1 cellular context compared by ENCODE assay signal in genomic region chr9:108093773-108094675, GRCh38.
TF ChIP-seq lines count a peak whose summit lies in the region.

No MANE protein-coding gene starts in this region.

TF ChIP-seq in K562, 482 proteins besides CTCF, POLR2A, EP300 and RAD21 (continued from another document and continues in another):
- peak; percentile 44; the same call in 1 of the 2 replicates for TF ChIP-seq CHD2 (IDR thresholded peaks at IDR 0.05; ENCODE audit: low read depth, low read length)
- TF ChIP-seq ETV6 (IDR thresholded peaks at IDR 0.05; ENCODE audit: borderline replicate concordance in 1 of 2, low read depth in 2 of 2, low read length in 1 of 2) = peak in 1 of 2 experiments; percentile 78; a peak in 1 of 4 replicates
- no peak for TF ChIP-seq ETV6 (CRISPR knock-in tag; IDR thresholded peaks at IDR 0.05; ENCODE audit: borderline replicate concordance)
- no peak for TF ChIP-seq ZNF695 (CRISPR knock-in tag; IDR thresholded peaks at IDR 0.05)
- TF ChIP-seq SRSF7 (optimal IDR thresholded peaks at IDR 0.05; ENCODE audit: low read depth, low read length) = no peak
- peak; percentile 13 for TF ChIP-seq PHF20 (IDR thresholded peaks at IDR 0.05; ENCODE audit: partially characterized antibody)
- peak; percentile 68; the same call in 1 of the 2 replicates for TF ChIP-seq GTF2E2 (tag; IDR thresholded peaks at IDR 0.05)
- TF ChIP-seq MCM5 (IDR thresholded peaks at IDR 0.05; ENCODE audit: low read depth) = no peak
- peak; percentile 75 for TF ChIP-seq MITF (IDR thresholded peaks at IDR 0.05)
- TF ChIP-seq NFE2 (IDR thresholded peaks at IDR 0.05; ENCODE audit: low read depth) = peak; percentile 95
- peak; percentile 92; the same call in 1 of the 2 replicates for TF ChIP-seq HEY1 (CRISPR knock-in tag; IDR thresholded peaks at IDR 0.05; ENCODE audit: borderline replicate concordance)
- TF ChIP-seq E2F5 (CRISPR knock-in tag; IDR thresholded peaks at IDR 0.05) = no peak
- no peak for TF ChIP-seq CBX5 (IDR thresholded peaks at IDR 0.05; ENCODE audit: borderline replicate concordance, low read depth)
- TF ChIP-seq ZNF212 (CRISPR knock-in tag; IDR thresholded peaks at IDR 0.05) = no peak
- no peak for TF ChIP-seq ZBTB33 (CRISPR knock-in tag; IDR thresholded peaks at IDR 0.05)
- no peak; the same call in 1 of the 2 replicates for TF ChIP-seq EZH2 (IDR thresholded peaks at IDR 0.05; ENCODE audit: borderline replicate concordance, low read depth, low read length)
- peak; percentile 63 to 85; a peak in 3 of 4 replicates for TF ChIP-seq TEAD1 (CRISPR knock-in tag; IDR thresholded peaks at IDR 0.05)
- no peak for TF ChIP-seq PRPF4 (IDR thresholded peaks at IDR 0.05; ENCODE audit: insufficient read depth, low read depth, low read length, poor library complexity, severe bottlenecking)
- TF ChIP-seq STAG1 (CRISPR knock-in tag; IDR thresholded peaks at IDR 0.05; ENCODE audit: borderline replicate concordance) = no peak
- TF ChIP-seq OTX1 (CRISPR knock-in tag; IDR thresholded peaks at IDR 0.05) = peak; percentile 69; the same call in 1 of the 2 replicates
- peak; percentile 63 to 84; a peak in 3 of 4 replicates for TF ChIP-seq MAZ (CRISPR knock-in tag; conservative IDR thresholded peaks at IDR 0.05 in 1 of 2, IDR thresholded peaks at IDR 0.05 in 1 of 2)
- TF ChIP-seq HBP1 (CRISPR knock-in tag; IDR thresholded peaks at IDR 0.05) = peak; percentile 86; the same call in 1 of the 2 replicates
- TF ChIP-seq MYC (IDR thresholded peaks at IDR 0.05; ENCODE audit: low read depth, low read length) = peak; percentile 77
- TF ChIP-seq MYC (CRISPR knock-in tag; IDR thresholded peaks at IDR 0.05; ENCODE audit: borderline replicate concordance, low read depth) = no peak
- TF ChIP-seq DPF2 (IDR thresholded peaks at IDR 0.05) = peak; percentile 100
- peak; percentile 82 to 98; a peak in 3 of 4 replicates for TF ChIP-seq RCOR1 (IDR thresholded peaks at IDR 0.05; ENCODE audit: borderline replicate concordance in 1 of 2, low read depth in 2 of 2, low read length in 2 of 2)
- TF ChIP-seq ZNF347 (CRISPR knock-in tag; IDR thresholded peaks at IDR 0.05; ENCODE audit: low read depth) = no peak
- no peak for TF ChIP-seq NUFIP1 (IDR thresholded peaks at IDR 0.05; ENCODE audit: partially characterized antibody)
- peak; percentile 90 for TF ChIP-seq MYNN (IDR thresholded peaks at IDR 0.05)
- no peak for TF ChIP-seq MYNN (CRISPR knock-in tag; IDR thresholded peaks at IDR 0.05)
- TF ChIP-seq ZBTB17 (CRISPR knock-in tag; IDR thresholded peaks at IDR 0.05) = peak; percentile 79
- TF ChIP-seq IRF1 (CRISPR knock-in tag; IDR thresholded peaks at IDR 0.05; ENCODE audit: borderline replicate concordance) = no peak
- TF ChIP-seq ID3 (CRISPR knock-in tag; IDR thresholded peaks at IDR 0.05) = no peak
- peak; percentile 81 for TF ChIP-seq ID3 (tag; IDR thresholded peaks at IDR 0.05)
- TF ChIP-seq ZBTB49 (CRISPR knock-in tag; IDR thresholded peaks at IDR 0.05; ENCODE audit: borderline replicate concordance) = no peak
- TF ChIP-seq ZNF717 (CRISPR knock-in tag; IDR thresholded peaks at IDR 0.05) = no peak
- TF ChIP-seq SMARCA4 (IDR thresholded peaks at IDR 0.05) = peak; percentile 100
- TF ChIP-seq RFX5 (IDR thresholded peaks at IDR 0.05; ENCODE audit: low read depth, low read length) = no peak
- TF ChIP-seq SFPQ (IDR thresholded peaks at IDR 0.05; ENCODE audit: low read depth, low read length) = no peak
- TF ChIP-seq MAFG (tag; conservative IDR thresholded peaks at IDR 0.05) = peak; percentile 88
- no peak for TF ChIP-seq THAP12 (CRISPR knock-in tag; IDR thresholded peaks at IDR 0.05)
- TF ChIP-seq MTA2 (IDR thresholded peaks at IDR 0.05; ENCODE audit: low read depth) = peak; percentile 100
- TF ChIP-seq TGIF2 (CRISPR knock-in tag; IDR thresholded peaks at IDR 0.05) = no peak
- TF ChIP-seq CREB5 (CRISPR knock-in tag; IDR thresholded peaks at IDR 0.05) = no peak
- TF ChIP-seq TEAD4 (IDR thresholded peaks at IDR 0.05; ENCODE audit: low read length) = peak; percentile 100
- TF ChIP-seq TEAD4 (CRISPR knock-in tag; IDR thresholded peaks at IDR 0.05; ENCODE audit: borderline replicate concordance) = no peak
- TF ChIP-seq ARID3A (IDR thresholded peaks at IDR 0.05; ENCODE audit: borderline replicate concordance, low read depth, low read length) = peak; percentile 84
- TF ChIP-seq MLX (CRISPR knock-in tag; conservative IDR thresholded peaks at IDR 0.05) = no peak
